ENCODE assay signal across 15 cellular contexts in genomic region chr3:69441028-69441427, GRCh38.
"Had no signal": no experiment of that assay in that cellular context is flagged by ENCODE, and none has a peak within 500 bp of the region (broad histone marks: within the 10 kb centered on the region; RNA-seq: fewer than 3 reads in every experiment).

No MANE protein-coding gene starts in this region.

- DNase-seq: activated CD4-positive, alpha-beta T cell treated with anti-CD3 and anti-CD28 coated beads, Interleukin-2, amount 50 U/mL, for 1 hour; activated CD8-positive, alpha-beta memory T cell treated with anti-CD3 and anti-CD28 coated beads for 24 hours; activated CD8-positive, alpha-beta memory T cell treated with anti-CD3 and anti-CD28 coated beads, Interleukin-2, amount 50 U/mL, for 48 hours; activated effector memory CD4-positive, alpha-beta T cell treated with Interleukin-2 at 50 U/mL for 16 hours; activated naive CD4-positive, alpha-beta T cell treated with anti-CD3 and anti-CD28 coated beads, Interleukin-2, amount 50 U/mL, for 16 hours; activated T-cell treated with anti-CD3 and anti-CD28 coated beads, Interleukin-2, amount 50 U/mL, for 48 hours; adrenal gland; cortex of kidney; midbrain had no signal

- H3K27me3 ChIP-seq: breast epithelium, vagina had no signal

- H3K4me1 ChIP-seq: adrenal gland, breast epithelium had no signal

- FAIRE-seq: astrocyte, endometrium had no signal

- H3K4me3 ChIP-seq: adrenal gland, breast epithelium, vagina had no signal

- H3K36me3 ChIP-seq: adrenal gland, breast epithelium, vagina had no signal

- H3K27ac ChIP-seq: adrenal gland, breast epithelium, vagina had no signal

- ATAC-seq: esophagus mucosa, left lobe of liver had no signal

- H3K9me3 ChIP-seq: adrenal gland, breast epithelium, vagina had no signal
